Comparison of ENCODE assay signal across 22 cellular contexts in genomic region chr4:10161146-10161545, GRCh38. TPM values are rescaled to one million over a fixed set of nuclear protein-coding genes. Genes with fewer than 3 reads are reported as not detected.
A peak's percentile ranks its signal among the peaks of the same experiment; 100 is the strongest.
DNase-seq lines count a peak whose midpoint lies in the region; ATAC-seq and TF ChIP-seq lines count a peak whose summit lies in the region.
"Had no signal": no experiment of that assay in that cellular context is flagged by ENCODE, and none has a peak within 500 bp of the region (broad histone marks: within the 10 kb centered on the region; RNA-seq: fewer than 3 reads in every experiment).

No MANE protein-coding gene starts in this region.

- intact Hi-C loops in Right ventricle myocardium superior (cut with DNase I), result no loop called here
- intact Hi-C loops in cardiac septum (cut with DNase I), result loop anchor here (5.0 to 10.0 kb wide), 3 partner anchors 141 to 296 kb away; partner anchors contain the start of gene ZNF518B

- ATAC-seq in Right ventricle myocardium superior (ENCODE audit: poor library complexity), result peak; percentile 36
- ATAC-seq: body of pancreas; stimulated activated memory B cell treated with anti-CD40 and anti-IgM and Interleukin-4, amounts not matched to agents 10 μg/mL and 1 μg/mL and 100 μg/mL, for 72 hours had no signal

- no peak overlapping the region for H3K4me3 ChIP-seq in epithelial cell of esophagus (ENCODE audit: low read length)
- H3K4me3 ChIP-seq: body of pancreas, GM23248, hepatocyte, spleen had no signal

- DNase-seq in Right ventricle myocardium superior, result no peak
- no peak for DNase-seq in cardiac septum (ENCODE audit: low spot score)
- peak; percentile 24 for DNase-seq in NCI-H226
- DNase-seq in epithelial cell of esophagus (ENCODE audit: low read depth), result peak; percentile 60
- DNase-seq in stimulated activated naive CD4-positive, alpha-beta T cell (lab: John Stamatoyannopoulos, UW), result no peak
- no peak for DNase-seq in HUDEP-2 (lab: John Stamatoyannopoulos, UW; ENCODE audit: unreplicated experiment in 76 of 76)
- no peak for DNase-seq in HuH-7.5 (ENCODE audit: low spot score)
- DNase-seq: activated CD4-positive, alpha-beta T cell treated with anti-CD3 and anti-CD28 coated beads for 4 hours; body of pancreas; effector CD8-positive, alpha-beta T cell; GM23248; HFFc6; immature natural killer cell; midbrain; MV-4-11; NCI-H146; NCI-H2171; NCI-H524 treated with DMSO at 0.1 percent for 48 hours; spleen; stimulated activated CD4-positive, alpha-beta T cell treated with anti-CD3 and anti-CD28 coated beads, Interleukin-4, amount 100 ng/mL, for 1 hour had no signal

- no peak for TF ChIP-seq CTCF in epithelial cell of esophagus (IDR thresholded peaks at IDR 0.05; ENCODE audit: insufficient read depth, low read depth, low read length, missing control alignments)

RNA-seq across cellular contexts. Expression of gene WDR1, which starts 44.5 kb away (rescaled TPM):
- 183 TPM for total RNA-seq in Right ventricle myocardium superior
- total RNA-seq in cardiac septum, result 245 TPM

Comparison
In these comparisons a context has a peak if more than half of its experiments do, and no peak if none do; other contexts are left out.
1. DNase-seq: peak in NCI-H226 (single experiment) and epithelial cell of esophagus (single experiment); none in Right ventricle myocardium superior (single experiment), cardiac septum (single experiment), stimulated activated naive CD4-positive, alpha-beta T cell (0 of 6), HUDEP-2 (0 of 76) and HuH-7.5 (single experiment).